ENCODE assay signal across 8 cellular contexts in genomic region chr22:31637375-31637937, GRCh38. TPM values are rescaled to one million over a fixed set of nuclear protein-coding genes. Genes with fewer than 3 reads are reported as not detected.
DNase-seq lines count a peak whose midpoint lies in the region; ATAC-seq, FAIRE-seq and TF ChIP-seq lines count a peak whose summit lies in the region.

No MANE protein-coding gene starts in this region.

- no peak for DNase-seq in activated T-cell treated with anti-CD3 and anti-CD28 coated beads, Interleukin-2, amount 50 U/mL, for 24 hours
- no peak for DNase-seq in activated T-cell treated with anti-CD3 and anti-CD28 coated beads for 4 hours
- no peak for DNase-seq in astrocyte (ENCODE audit: low read depth)
- no peak for DNase-seq in cortex of kidney (lab: John Stamatoyannopoulos, UW)
- no peak for DNase-seq in T-helper 9 cell
- DNase-seq in NCI-H2081 (lab: John Stamatoyannopoulos, UW), result no peak

- H3K9me3 Mint-ChIP-seq in activated T-cell treated with anti-CD3 and anti-CD28 coated beads, Interleukin-2, amount 50 U/mL, for 24 hours, result no peaks in the 10 kb centered on the region
- H3K9me3 Mint-ChIP-seq in astrocyte (ENCODE audit: unreplicated experiment) (no peaks in the 10 kb centered on the region), nephron (no peaks in the 10 kb centered on the region)

- peak overlapping the region; percentile 91 for H3K27ac Mint-ChIP-seq in activated T-cell treated with anti-CD3 and anti-CD28 coated beads, Interleukin-2, amount 50 U/mL, for 24 hours
- H3K27ac Mint-ChIP-seq in astrocyte (ENCODE audit: unreplicated experiment) (peak overlapping the region; percentile 72), nephron (peak overlapping the region; percentile 60 to 97 (median 90))

- no peak for FAIRE-seq in astrocyte (lab: Jason Lieb, UNC)

- peak; percentile 51 for ATAC-seq in HG03460 (IDR thresholded peaks at IDR 0.05; ENCODE audit: unreplicated experiment)

- H3K4me1 ChIP-seq in astrocyte (ENCODE audit: insufficient read depth, low read length), result peaks cover 3% of the 10 kb centered on the region

- peaks cover 58% of the 10 kb centered on the region for H4K20me1 ChIP-seq in astrocyte (ENCODE audit: insufficient read depth, low read length)

- H3K27ac ChIP-seq in astrocyte (ENCODE audit: low read depth, low read length), result no peak overlapping the region

- no peak for TF ChIP-seq CTCF in astrocyte (IDR thresholded peaks at IDR 0.05; ENCODE audit: insufficient read depth, low read depth, low read length)
- no peak for TF ChIP-seq CTCF in nephron (IDR thresholded peaks at IDR 0.05; ENCODE audit: unreplicated experiment in 3 of 3)

- no peaks in the 10 kb centered on the region for H3K36me3 ChIP-seq in astrocyte (ENCODE audit: insufficient read depth, low read length)

- no peak overlapping the region for H2AFZ ChIP-seq in astrocyte (ENCODE audit: low read depth, low read length)

- H3K27me3 Mint-ChIP-seq in activated T-cell treated with anti-CD3 and anti-CD28 coated beads, Interleukin-2, amount 50 U/mL, for 24 hours, result no peaks in the 10 kb centered on the region
- no peaks in the 10 kb centered on the region for H3K27me3 Mint-ChIP-seq in astrocyte (ENCODE audit: low read depth, unreplicated experiment)
- no peaks in the 10 kb centered on the region for H3K27me3 Mint-ChIP-seq in nephron (ENCODE audit: low read depth)

- peaks cover 57% of the 10 kb centered on the region for H3K79me2 ChIP-seq in astrocyte (ENCODE audit: insufficient read depth, low read length)

- H3K4me1 Mint-ChIP-seq in activated T-cell treated with anti-CD3 and anti-CD28 coated beads, Interleukin-2, amount 50 U/mL, for 24 hours (ENCODE audit: low read depth), result peaks cover 56% of the 10 kb centered on the region
- H3K4me1 Mint-ChIP-seq in astrocyte (ENCODE audit: low read depth, unreplicated experiment) (peaks cover 13% of the 10 kb centered on the region), nephron (peaks cover 9% of the 10 kb centered on the region)

- H3K36me3 Mint-ChIP-seq in activated T-cell treated with anti-CD3 and anti-CD28 coated beads, Interleukin-2, amount 50 U/mL, for 24 hours (ENCODE audit: low read depth), result peaks cover 15% of the 10 kb centered on the region
- H3K36me3 Mint-ChIP-seq in astrocyte (ENCODE audit: low read depth, unreplicated experiment), result peaks cover 9% of the 10 kb centered on the region
- peaks cover 14% of the 10 kb centered on the region for H3K36me3 Mint-ChIP-seq in nephron (ENCODE audit: low read depth)

- H3K27me3 ChIP-seq in astrocyte (ENCODE audit: insufficient read depth, low read length), result no peaks in the 10 kb centered on the region

- H3K9ac ChIP-seq in astrocyte (ENCODE audit: low read length), result no peak overlapping the region

- H3K9me3 ChIP-seq in astrocyte (ENCODE audit: insufficient read depth, low read depth, low read length), result no peaks in the 10 kb centered on the region

- no peak overlapping the region for H3K4me3 ChIP-seq in astrocyte (ENCODE audit: insufficient read depth, low read depth, low read length)

- no peak overlapping the region for H3K4me3 Mint-ChIP-seq in activated T-cell treated with anti-CD3 and anti-CD28 coated beads, Interleukin-2, amount 50 U/mL, for 24 hours
- H3K4me3 Mint-ChIP-seq in astrocyte (ENCODE audit: unreplicated experiment) (no peak overlapping the region), nephron (peak overlapping the region in 2 of 3 experiments; percentile 7 to 10)

- H3K4me2 ChIP-seq in astrocyte (ENCODE audit: low read length), result no peak overlapping the region

RNA-seq across cellular contexts. Expression of gene PISD, which starts 24.6 kb away (rescaled TPM):
- total RNA-seq in astrocyte, result 31.8 and 43.2 TPM in 2 replicates

Comparison
In these comparisons a context has a peak if more than half of its experiments do, and no peak if none do; other contexts are left out.
1. H3K4me3 Mint-ChIP-seq: peak in nephron (2 of 3); none in activated T-cell treated with anti-CD3 and anti-CD28 coated beads, Interleukin-2, amount 50 U/mL, for 24 hours (single experiment) and astrocyte (single experiment).
2. Peak in every context shown above with its lines, with median percentiles within 50 percentile points of each other: H3K27ac Mint-ChIP-seq.